ENCODE assay signal across 12 cellular contexts in genomic region chr19:41616785-41617621, GRCh38. TPM values are rescaled to one million over a fixed set of nuclear protein-coding genes. Genes with fewer than 3 reads are reported as not detected.
DNase-seq lines count a peak whose midpoint lies in the region; ATAC-seq and TF ChIP-seq lines count a peak whose summit lies in the region.
"Had no signal": no experiment of that assay in that cellular context is flagged by ENCODE, and none has a peak within 500 bp of the region (broad histone marks: within the 10 kb centered on the region; RNA-seq: fewer than 3 reads in every experiment).

No MANE protein-coding gene starts in this region.

- H3K9me3 ChIP-seq in Peyer's patch: no peaks in the 10 kb centered on the region
- H3K9me3 ChIP-seq: gastrocnemius medialis, uterus had no signal

- no peak overlapping the region for H3K27ac Mint-ChIP-seq in natural killer cell treated with Interleukin-12 subunit alpha and Interleukin-12 subunit beta and Interleukin-15 and Interleukin-18, amount 100 ng/mL, for 72 hours
- H3K27ac Mint-ChIP-seq: naive thymus-derived CD8-positive, alpha-beta T cell had no signal

- H3K27ac ChIP-seq in Peyer's patch: no peak overlapping the region
- H3K27ac ChIP-seq: gastrocnemius medialis, uterus had no signal

- H3K27me3 ChIP-seq in Peyer's patch: no peaks in the 10 kb centered on the region
- H3K27me3 ChIP-seq: uterus had no signal

- DNase-seq in EL (peak; percentile 5), LoVo (ENCODE audit: low spot score) (peak; percentile 28), left kidney (ENCODE audit: low read depth, low spot score) (peak; percentile 83), Peyer's patch (no peak), superior temporal gyrus (ENCODE audit: extremely low spot score) (no peak)
- DNase-seq in activated CD8-positive, alpha-beta memory T cell treated with anti-CD3 and anti-CD28 coated beads, Interleukin-2, amount 50 U/mL, for 48 hours: peak; percentile 50
- DNase-seq in natural killer cell treated with Interleukin-12 subunit alpha and Interleukin-12 subunit beta and Interleukin-15 and Interleukin-18, amount 100 ng/mL, for 72 hours (ENCODE audit: low spot score): no peak
- DNase-seq: gastrocnemius medialis; naive thymus-derived CD8-positive, alpha-beta T cell; uterus had no signal

- no peak overlapping the region for H3K4me3 ChIP-seq in Peyer's patch
- H3K4me3 ChIP-seq: gastrocnemius medialis, uterus had no signal

- no peak overlapping the region for H3K4me3 Mint-ChIP-seq in natural killer cell treated with Interleukin-12 subunit alpha and Interleukin-12 subunit beta and Interleukin-15 and Interleukin-18, amount 100 ng/mL, for 72 hours
- H3K4me3 Mint-ChIP-seq: naive thymus-derived CD8-positive, alpha-beta T cell had no signal

- H3K36me3 ChIP-seq in Peyer's patch: no peaks in the 10 kb centered on the region
- H3K36me3 ChIP-seq: gastrocnemius medialis, uterus had no signal

- no peaks in the 10 kb centered on the region for H3K36me3 Mint-ChIP-seq in natural killer cell treated with Interleukin-12 subunit alpha and Interleukin-12 subunit beta and Interleukin-15 and Interleukin-18, amount 100 ng/mL, for 72 hours

- no peaks in the 10 kb centered on the region for H3K4me1 Mint-ChIP-seq in natural killer cell treated with Interleukin-12 subunit alpha and Interleukin-12 subunit beta and Interleukin-15 and Interleukin-18, amount 100 ng/mL, for 72 hours (ENCODE audit: low read depth in 2 of 2)

- ATAC-seq in GM21528 (IDR thresholded peaks at IDR 0.05; ENCODE audit: low FRiP score, unreplicated experiment): no peak
- ATAC-seq in natural killer cell treated with Interleukin-12 subunit alpha and Interleukin-12 subunit beta and Interleukin-15 and Interleukin-18, amount 100 ng/mL, for 72 hours: no peak
- ATAC-seq: gastrocnemius medialis; naive thymus-derived CD8-positive, alpha-beta T cell had no signal

- H3K27me3 Mint-ChIP-seq in natural killer cell treated with Interleukin-12 subunit alpha and Interleukin-12 subunit beta and Interleukin-15 and Interleukin-18, amount 100 ng/mL, for 72 hours: peaks cover 14 to 22% of the 10 kb centered on the region in 2 donors

- no peak for TF ChIP-seq CTCF in Peyer's patch (IDR thresholded peaks at IDR 0.05)

- H3K4me1 ChIP-seq in Peyer's patch: no peaks in the 10 kb centered on the region
- H3K4me1 ChIP-seq: gastrocnemius medialis, uterus had no signal

- H3K9me3 Mint-ChIP-seq in natural killer cell treated with Interleukin-12 subunit alpha and Interleukin-12 subunit beta and Interleukin-15 and Interleukin-18, amount 100 ng/mL, for 72 hours: no peaks in the 10 kb centered on the region

- no peak for TF ChIP-seq POLR2A in Peyer's patch (IDR thresholded peaks at IDR 0.05)

RNA-seq across cellular contexts. Expression of gene CEACAM4, which starts 9.9 kb away (rescaled TPM):
- total RNA-seq in natural killer cell treated with Interleukin-12 subunit alpha and Interleukin-12 subunit beta and Interleukin-15 and Interleukin-18, amount 100 ng/mL, for 72 hours: not detected
- not detected for total RNA-seq in Peyer's patch
- total RNA-seq: G401; naive thymus-derived CD8-positive, alpha-beta T cell had no signal

RNA-seq across cellular contexts. Expression of gene CEACAM21, which starts 41.0 kb away (rescaled TPM):
- total RNA-seq in natural killer cell treated with Interleukin-12 subunit alpha and Interleukin-12 subunit beta and Interleukin-15 and Interleukin-18, amount 100 ng/mL, for 72 hours: 10 to 100 TPM in 1 of 2 donors, 1 to 10 TPM in 1; 9.7 to 20.6 TPM
- 1 to 10 TPM in 3 of 4 donors, not detected in 1; 1.7 to 9.9 (median 2.5) TPM for total RNA-seq in Peyer's patch

Comparison
In these comparisons a context has a peak if more than half of its experiments do, and no peak if none do; other contexts are left out.
1. DNase-seq: peak in EL (single experiment), LoVo (single experiment), activated CD8-positive, alpha-beta memory T cell treated with anti-CD3 and anti-CD28 coated beads, Interleukin-2, amount 50 U/mL, for 48 hours (single experiment) and left kidney (single experiment); none in natural killer cell treated with Interleukin-12 subunit alpha and Interleukin-12 subunit beta and Interleukin-15 and Interleukin-18, amount 100 ng/mL, for 72 hours (single experiment), Peyer's patch (0 of 3) and superior temporal gyrus (single experiment).